ENCODE assay signal across 33 cellular contexts in the genomic region with DNA sequence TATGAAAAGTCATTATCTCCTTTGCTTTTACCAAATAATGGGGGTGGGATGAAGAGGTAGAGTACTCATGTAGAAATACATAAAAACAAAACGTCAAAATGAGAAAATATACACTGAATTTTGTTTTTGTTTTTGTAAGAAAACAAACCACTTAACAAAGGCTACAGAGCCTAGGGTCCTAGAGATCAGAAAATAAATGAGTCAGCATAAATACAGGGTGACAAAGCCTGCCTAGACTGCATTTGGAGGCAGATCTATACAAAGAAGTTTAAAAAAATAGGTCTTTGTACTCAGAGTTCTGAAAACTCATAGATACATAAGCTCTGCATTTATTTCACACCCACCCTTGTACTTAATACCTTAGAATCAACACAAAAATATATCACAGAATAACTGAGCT.
"Had no signal": no experiment of that assay in that cellular context is flagged by ENCODE, and none has a peak within 500 bp of the region (broad histone marks: within the 10 kb centered on the region; RNA-seq: fewer than 3 reads in every experiment).

No MANE protein-coding gene starts in this region.

- H3K4me3 ChIP-seq: adrenal gland, body of pancreas, breast epithelium had no signal

- H3K36me3 ChIP-seq: adrenal gland, brain microvascular endothelial cell, breast epithelium had no signal

- ATAC-seq: activated CD8-positive, alpha-beta T cell treated with anti-CD3 and anti-CD28 coated beads for 36 hours; activated naive CD4-positive, alpha-beta T cell treated with anti-CD3 and anti-CD28 coated beads, Interleukin-2, amount 50 U/mL, for 72 hours; activated T-cell treated with anti-CD3 and anti-CD28 coated beads, Interleukin-2, amount 50 U/mL, for 4 hours; activated T-cell treated with anti-CD3 and anti-CD28 coated beads, Interleukin-2, amount 50 U/mL, for 72 hours; activated T-helper 17 cell treated with anti-CD3 and anti-CD28 coated beads, Interleukin-2, amount 50 U/mL, for 72 hours; body of pancreas had no signal

- FAIRE-seq: colon, TTC549 had no signal

- H3K27me3 ChIP-seq: adrenal gland, body of pancreas, brain microvascular endothelial cell had no signal

- DNase-seq: activated B cell treated with CpG ODN at 0.5 μM for 24 hours; activated CD4-positive, alpha-beta memory T cell treated with anti-CD3 and anti-CD28 coated beads for 36 hours; activated CD4-positive, alpha-beta T cell treated with anti-CD3 and anti-CD28 coated beads for 4 hours; activated CD4-positive, alpha-beta T cell treated with anti-CD3 and anti-CD28 coated beads, Interleukin-2, amount 10 ng/mL, durations not matched to agents 24 days and 14 days; activated CD4-positive, alpha-beta T cell treated with anti-CD3 and anti-CD28 coated beads, Interleukin-2, amount 50 U/mL, for 1 hour; activated CD4-positive, alpha-beta T cell treated with anti-CD3 and anti-CD28 coated beads, Interleukin-2, amount 50 U/mL, for 4 hours; activated CD4-positive, CD25-positive, alpha-beta regulatory T cell treated with anti-CD3 and anti-CD28 coated beads, Interleukin-2, amount 50 U/mL, for 72 hours; activated CD8-positive, alpha-beta memory T cell treated with anti-CD3 and anti-CD28 coated beads, Interleukin-2, amount 50 U/mL, for 4 hours; activated CD8-positive, alpha-beta T cell treated with anti-CD3 and anti-CD28 coated beads for 36 hours; activated effector memory CD4-positive, alpha-beta T cell treated with anti-CD3 and anti-CD28 coated beads, Interleukin-2, amount 50 U/mL, for 16 hours; activated gamma-delta T cell treated with Interleukin-2 at 50 U/mL for 16 hours; activated naive CD4-positive, alpha-beta T cell; activated naive CD4-positive, alpha-beta T cell treated with anti-CD3 and anti-CD28 coated beads for 36 hours; activated naive CD4-positive, alpha-beta T cell treated with anti-CD3 and anti-CD28 coated beads, Interleukin-2, amount 50 U/mL, for 16 hours; activated naive CD8-positive, alpha-beta T cell treated with anti-CD3 and anti-CD28 coated beads for 36 hours; activated T-cell treated with anti-CD3 and anti-CD28 coated beads for 4 hours; activated T-cell treated with anti-CD3 and anti-CD28 coated beads, Interleukin-2, amount 50 U/mL, for 1 hour; activated T-cell treated with anti-CD3 and anti-CD28 coated beads, Interleukin-2, amount 50 U/mL, for 4 hours; activated T-cell treated with anti-CD3 and anti-CD28 coated beads, Interleukin-2, amount 50 U/mL, for 72 hours; adrenal gland; amniotic stem cell; aorta; body of pancreas; brain microvascular endothelial cell; central memory CD4-positive, alpha-beta T cell; T-helper 2 cell; T-helper 9 cell had no signal

- H3K27ac ChIP-seq: adrenal gland, body of pancreas, brain microvascular endothelial cell, breast epithelium, VCaP had no signal

- H3K9me3 ChIP-seq: adrenal gland, body of pancreas, breast epithelium had no signal

- H3K4me1 ChIP-seq: adrenal gland, body of pancreas, breast epithelium had no signal
